Comparison of ENCODE assay signal across 1 cellular context in the genomic region with DNA sequence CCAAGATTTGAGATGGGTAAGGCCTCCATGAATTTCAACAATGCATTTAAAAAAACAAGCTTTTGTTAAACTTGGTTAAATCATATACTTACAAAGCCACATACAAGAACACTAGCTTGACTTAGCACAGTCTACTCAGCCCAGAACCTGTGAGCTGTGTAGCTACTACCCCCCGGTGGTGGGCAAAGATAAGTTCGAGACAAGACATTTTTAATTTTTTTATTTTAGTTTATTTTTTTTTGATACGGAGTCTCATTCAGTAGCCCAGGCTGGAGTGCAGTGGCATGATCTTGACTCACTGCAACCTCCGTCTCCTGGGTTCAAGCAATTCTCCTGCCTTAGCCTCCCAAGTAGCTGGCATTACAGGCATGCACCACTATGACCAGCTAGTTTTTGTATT.
TF ChIP-seq lines count a peak whose summit lies in the region.

No MANE protein-coding gene starts in this region.

TF ChIP-seq in SK-N-SH treated with all-trans-retinoic acid at 6 μM for 48 hours, 23 proteins besides CTCF, POLR2A, EP300 and RAD21 (continued from another document):
- TF ChIP-seq OSR1 (CRISPR knock-in tag; IDR thresholded peaks at IDR 0.05) (no peak), ISL1 (CRISPR knock-in tag; IDR thresholded peaks at IDR 0.05) (no peak), PPARA (CRISPR knock-in tag; IDR thresholded peaks at IDR 0.05; ENCODE audit: borderline replicate concordance) (no peak), ZC3H10 (CRISPR knock-in tag; IDR thresholded peaks at IDR 0.05) (no peak), RARB (CRISPR knock-in tag; IDR thresholded peaks at IDR 0.05) (no peak), ZFP30 (CRISPR knock-in tag; IDR thresholded peaks at IDR 0.05) (no peak), ARNTL (CRISPR knock-in tag; IDR thresholded peaks at IDR 0.05; ENCODE audit: borderline replicate concordance, low read depth) (no peak)
- TF ChIP-seq, protein P1, sequence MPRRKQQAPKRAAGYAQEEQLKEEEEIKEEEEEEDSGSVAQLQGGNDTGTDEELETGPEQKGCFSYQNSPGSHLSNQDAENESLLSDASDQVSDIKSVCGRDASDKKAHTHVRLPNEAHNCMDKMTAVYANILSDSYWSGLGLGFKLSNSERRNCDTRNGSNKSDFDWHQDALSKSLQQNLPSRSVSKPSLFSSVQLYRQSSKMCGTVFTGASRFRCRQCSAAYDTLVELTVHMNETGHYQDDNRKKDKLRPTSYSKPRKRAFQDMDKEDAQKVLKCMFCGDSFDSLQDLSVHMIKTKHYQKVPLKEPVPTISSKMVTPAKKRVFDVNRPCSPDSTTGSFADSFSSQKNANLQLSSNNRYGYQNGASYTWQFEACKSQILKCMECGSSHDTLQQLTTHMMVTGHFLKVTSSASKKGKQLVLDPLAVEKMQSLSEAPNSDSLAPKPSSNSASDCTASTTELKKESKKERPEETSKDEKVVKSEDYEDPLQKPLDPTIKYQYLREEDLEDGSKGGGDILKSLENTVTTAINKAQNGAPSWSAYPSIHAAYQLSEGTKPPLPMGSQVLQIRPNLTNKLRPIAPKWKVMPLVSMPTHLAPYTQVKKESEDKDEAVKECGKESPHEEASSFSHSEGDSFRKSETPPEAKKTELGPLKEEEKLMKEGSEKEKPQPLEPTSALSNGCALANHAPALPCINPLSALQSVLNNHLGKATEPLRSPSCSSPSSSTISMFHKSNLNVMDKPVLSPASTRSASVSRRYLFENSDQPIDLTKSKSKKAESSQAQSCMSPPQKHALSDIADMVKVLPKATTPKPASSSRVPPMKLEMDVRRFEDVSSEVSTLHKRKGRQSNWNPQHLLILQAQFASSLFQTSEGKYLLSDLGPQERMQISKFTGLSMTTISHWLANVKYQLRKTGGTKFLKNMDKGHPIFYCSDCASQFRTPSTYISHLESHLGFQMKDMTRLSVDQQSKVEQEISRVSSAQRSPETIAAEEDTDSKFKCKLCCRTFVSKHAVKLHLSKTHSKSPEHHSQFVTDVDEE (CRISPR knock-in tag; IDR thresholded peaks at IDR 0.05), result no peak
